Comparison of ENCODE assay signal across 9 cellular contexts in genomic region chr16:51431517-51432241, GRCh38.
DNase-seq lines count a peak whose midpoint lies in the region; ATAC-seq, FAIRE-seq and TF ChIP-seq lines count a peak whose summit lies in the region.
"Had no signal": no experiment of that assay in that cellular context is flagged by ENCODE, and none has a peak within 500 bp of the region (broad histone marks: within the 10 kb centered on the region; RNA-seq: fewer than 3 reads in every experiment).

No MANE protein-coding gene starts in this region.

- H3K9me3 ChIP-seq in RWPE2 (ENCODE audit: severe bottlenecking) (no peaks in the 10 kb centered on the region), small intestine (ENCODE audit: control insufficient read depth, low read depth) (no peaks in the 10 kb centered on the region)

- FAIRE-seq in small intestine (lab: Jason Lieb, UNC) = no peak

- H3K27ac Mint-ChIP-seq in activated CD4-positive, alpha-beta memory T cell treated with anti-CD3 and anti-CD28 coated beads, Interleukin-2, amount 10 ng/mL, durations not matched to agents 7 days and 5 days = no peak overlapping the region

- no peaks in the 10 kb centered on the region for H3K4me1 Mint-ChIP-seq in activated CD4-positive, alpha-beta memory T cell treated with anti-CD3 and anti-CD28 coated beads, Interleukin-2, amount 10 ng/mL, durations not matched to agents 7 days and 5 days

- H3K9me3 Mint-ChIP-seq in activated CD4-positive, alpha-beta memory T cell treated with anti-CD3 and anti-CD28 coated beads, Interleukin-2, amount 10 ng/mL, durations not matched to agents 7 days and 5 days = peaks cover 8% of the 10 kb centered on the region

- H3K27ac ChIP-seq in RWPE2 (ENCODE audit: poor library complexity, severe bottlenecking) (no peak overlapping the region), small intestine (ENCODE audit: low read depth in 1 of 2, low read length in 1 of 2) (no peak overlapping the region)

- H3K27me3 ChIP-seq in RWPE2 (ENCODE audit: insufficient read depth, poor library complexity, severe bottlenecking) = no peaks in the 10 kb centered on the region
- no peaks in the 10 kb centered on the region for H3K27me3 ChIP-seq in small intestine (ENCODE audit: control insufficient read depth in 2 of 2, insufficient read depth in 2 of 2, low read length in 2 of 2)

- no peak overlapping the region for H3K4me3 Mint-ChIP-seq in activated CD4-positive, alpha-beta memory T cell treated with anti-CD3 and anti-CD28 coated beads, Interleukin-2, amount 10 ng/mL, durations not matched to agents 7 days and 5 days

- peaks cover 11% of the 10 kb centered on the region for H3K4me1 ChIP-seq in RWPE2 (ENCODE audit: insufficient read depth, poor library complexity, severe bottlenecking)
- H3K4me1 ChIP-seq in small intestine (ENCODE audit: control insufficient read depth in 2 of 2, insufficient read depth in 1 of 2, low read depth in 1 of 2, low read length in 1 of 2) = no peaks in the 10 kb centered on the region

- H3K36me3 Mint-ChIP-seq in activated CD4-positive, alpha-beta memory T cell treated with anti-CD3 and anti-CD28 coated beads, Interleukin-2, amount 10 ng/mL, durations not matched to agents 7 days and 5 days (ENCODE audit: low read depth) = no peaks in the 10 kb centered on the region

- WGBS in small intestine, 3 donors = 31 to 34% (median 34%) methylated on average over 9 of the region's 9 CpGs

- H3K36me3 ChIP-seq in RWPE2 (ENCODE audit: low read depth) (no peaks in the 10 kb centered on the region), small intestine (ENCODE audit: control insufficient read depth in 2 of 2, insufficient read depth in 2 of 2, low read length in 2 of 2) (no peaks in the 10 kb centered on the region)

- peak; percentile 99 for ATAC-seq in RWPE2 (ENCODE audit: low read depth)
- ATAC-seq in HG03469 (IDR thresholded peaks at IDR 0.05; ENCODE audit: unreplicated experiment) = no peak

- no peak for TF ChIP-seq CTCF in RWPE2 (IDR thresholded peaks at IDR 0.05; ENCODE audit: poor library complexity, severe bottlenecking)
- TF ChIP-seq CTCF in foreskin fibroblast (IDR thresholded peaks at IDR 0.05; ENCODE audit: low read depth, low read length) = no peak

- POLR2A ChIA-PET in activated CD4-positive, alpha-beta memory T cell treated with anti-CD3 and anti-CD28 coated beads, Interleukin-2, amount 10 ng/mL, durations not matched to agents 7 days and 5 days (lab: Charles Lee) = no interaction called here

- peak; percentile 99 for DNase-seq in H4 (ENCODE audit: low spot score)
- peak; percentile 72 for DNase-seq in RWPE2 (ENCODE audit: low spot score)
- peak; percentile 98 for DNase-seq in foreskin fibroblast
- DNase-seq in small intestine = peak; percentile 33
- no peak for DNase-seq in stimulated activated CD4-positive, alpha-beta T cell treated with anti-CD3 and anti-CD28 coated beads, Interleukin-4, amount 100 ng/mL, for 24 hours
- DNase-seq in NAMALWA (ENCODE audit: low spot score) = no peak
- no peak for DNase-seq in activated CD4-positive, alpha-beta memory T cell treated with anti-CD3 and anti-CD28 coated beads, Interleukin-2, amount 10 ng/mL, durations not matched to agents 7 days and 5 days
- DNase-seq: activated naive CD4-positive, alpha-beta T cell had no signal

- CTCF ChIA-PET in activated CD4-positive, alpha-beta memory T cell treated with anti-CD3 and anti-CD28 coated beads, Interleukin-2, amount 10 ng/mL, durations not matched to agents 7 days and 5 days (lab: Charles Lee) = no interaction called here

- H3K4me3 ChIP-seq in RWPE2 (ENCODE audit: severe bottlenecking) = no peak overlapping the region
- no peak overlapping the region for H3K4me3 ChIP-seq in foreskin fibroblast (ENCODE audit: low read depth in 1 of 2, low read length in 2 of 2)
- H3K4me3 ChIP-seq in small intestine (ENCODE audit: low read depth in 1 of 2, low read length in 2 of 2) = no peak overlapping the region

- no peaks in the 10 kb centered on the region for H3K27me3 Mint-ChIP-seq in activated CD4-positive, alpha-beta memory T cell treated with anti-CD3 and anti-CD28 coated beads, Interleukin-2, amount 10 ng/mL, durations not matched to agents 7 days and 5 days

Comparison
In these comparisons a context has a peak if more than half of its experiments do, and no peak if none do; other contexts are left out.
1. DNase-seq: peak in H4 (single experiment), RWPE2 (single experiment), foreskin fibroblast (2 of 2) and small intestine (single experiment); none in stimulated activated CD4-positive, alpha-beta T cell treated with anti-CD3 and anti-CD28 coated beads, Interleukin-4, amount 100 ng/mL, for 24 hours (single experiment), NAMALWA (single experiment) and activated CD4-positive, alpha-beta memory T cell treated with anti-CD3 and anti-CD28 coated beads, Interleukin-2, amount 10 ng/mL, durations not matched to agents 7 days and 5 days (single experiment).